25 cellular contexts compared by ENCODE assay signal in genomic region chr22:19859861-19860510, GRCh38. TPM values are rescaled to one million over a fixed set of nuclear protein-coding genes. Genes with fewer than 3 reads are reported as not detected.
DNase-seq lines count a peak whose midpoint lies in the region; ATAC-seq, FAIRE-seq and TF ChIP-seq lines count a peak whose summit lies in the region.
"Had no signal": no experiment of that assay in that cellular context is flagged by ENCODE, and none has a peak within 500 bp of the region (broad histone marks: within the 10 kb centered on the region; RNA-seq: fewer than 3 reads in every experiment).

No MANE protein-coding gene starts in this region.

- no peak for TF ChIP-seq RAD21 in K562 (CRISPR knock-in tag; conservative IDR thresholded peaks at IDR 0.05 in 1 of 2, IDR thresholded peaks at IDR 0.05 in 1 of 2)

- H3K9me3 Mint-ChIP-seq in CD4-positive, CD25-positive, alpha-beta regulatory T cell = no peaks in the 10 kb centered on the region
- H3K9me3 Mint-ChIP-seq in CD8-positive, alpha-beta memory T cell = no peaks in the 10 kb centered on the region
- H3K9me3 Mint-ChIP-seq in naive thymus-derived CD4-positive, alpha-beta T cell = no peaks in the 10 kb centered on the region

- H3K4me3 Mint-ChIP-seq in CD4-positive, CD25-positive, alpha-beta regulatory T cell = no peak overlapping the region
- peak overlapping the region in 1 of 7 donors; percentile 55 for H3K4me3 Mint-ChIP-seq in CD8-positive, alpha-beta memory T cell
- H3K4me3 Mint-ChIP-seq in naive thymus-derived CD4-positive, alpha-beta T cell = no peak overlapping the region

- TF ChIP-seq CTCF in K562 (IDR thresholded peaks at IDR 0.05 in 2 of 3, conservative IDR thresholded peaks at IDR 0.05 in 1 of 3; ENCODE audit: insufficient read depth in 2 of 3, low read depth in 1 of 3, low read length in 3 of 3) (no peak), MM.1S (IDR thresholded peaks at IDR 0.05; ENCODE audit: low read length) (no peak)

- no peak for FAIRE-seq in K562 (lab: Jason Lieb, UNC)
- FAIRE-seq: A204.1, GM12891 had no signal

- peaks cover 6% of the 10 kb centered on the region for H3K36me3 Mint-ChIP-seq in CD4-positive, CD25-positive, alpha-beta regulatory T cell
- H3K36me3 Mint-ChIP-seq in CD8-positive, alpha-beta memory T cell = peaks cover 0 to 2% (median 0%) of the 10 kb centered on the region in 3 donors
- peaks cover 0 to 6% (median 0%) of the 10 kb centered on the region in 5 donors for H3K36me3 Mint-ChIP-seq in naive thymus-derived CD4-positive, alpha-beta T cell

- no peaks in the 10 kb centered on the region for H3K27me3 Mint-ChIP-seq in CD4-positive, CD25-positive, alpha-beta regulatory T cell
- H3K27me3 Mint-ChIP-seq in CD8-positive, alpha-beta memory T cell = no peaks in the 10 kb centered on the region
- peaks cover 0 to 3% (median 0%) of the 10 kb centered on the region in 5 donors for H3K27me3 Mint-ChIP-seq in naive thymus-derived CD4-positive, alpha-beta T cell

- H3F3A ChIP-seq in MM.1S (ENCODE audit: insufficient read depth, low read length) = no peaks in the 10 kb centered on the region; the same call in 1 of the 2 replicates

- H3K4me2 ChIP-seq in K562 (ENCODE audit: insufficient read depth, low read length) = no peak overlapping the region
- H3K4me2 ChIP-seq in MM.1S (ENCODE audit: low read depth, low read length) = no peak overlapping the region
- H3K4me2 ChIP-seq: BLaER1, KMS-11 had no signal

- POLR2A ChIA-PET in CD8-positive, alpha-beta memory T cell (lab: Charles Lee) = no interaction called here
- POLR2A ChIA-PET in K562 (lab: Yijun Ruan, JAX) = interaction anchor here (6.0 kb wide), 1 partner anchor 10 kb away, joined by 51 read pairs; no protein-coding TSS in a partner anchor
- POLR2A ChIA-PET in naive thymus-derived CD4-positive, alpha-beta T cell (lab: Charles Lee) = interaction anchor here (1.9 kb wide), 1 partner anchor 31 kb away, joined by 4 read pairs; no protein-coding TSS in a partner anchor

- H3K79me2 ChIP-seq in K562 (ENCODE audit: control insufficient read depth, insufficient read depth, low read length) (peaks cover 18% of the 10 kb centered on the region), MM.1S (ENCODE audit: low read length) (peaks cover 12% of the 10 kb centered on the region)

- intact Hi-C loops in K562 (cut with micrococcal nuclease) = loop anchor here (10.0 kb wide), 1 partner anchor 165 kb away; the partner anchor contains the start of gene TANGO2
- intact Hi-C loops in naive thymus-derived CD4-positive, alpha-beta T cell (cut with micrococcal nuclease) = loop anchor here (5.0 to 10.0 kb wide), 3 partner anchors 103 to 1055 kb away; partner anchors contain the start of genes ARVCF (in 1 of the 2) and CRKL (in 1 of the 2)

- no peaks in the 10 kb centered on the region for H3K9me1 ChIP-seq in K562 (ENCODE audit: control insufficient read depth, insufficient read depth, low read length)

- CTCF ChIA-PET in CD8-positive, alpha-beta memory T cell (lab: Charles Lee) = no interaction called here
- CTCF ChIA-PET in K562 (lab: Yijun Ruan, JAX; ENCODE audit: low intra/inter-chr PET ratio) = no interaction called here
- CTCF ChIA-PET in naive thymus-derived CD4-positive, alpha-beta T cell (lab: Charles Lee) = no interaction called here

- no peaks in the 10 kb centered on the region for H3K36me3 ChIP-seq in CD4-positive, CD25-positive, alpha-beta regulatory T cell (ENCODE audit: control insufficient read depth, insufficient read depth, low read length)
- H3K36me3 ChIP-seq in CD8-positive, alpha-beta memory T cell (ENCODE audit: insufficient read depth, low read length) = no peaks in the 10 kb centered on the region
- H3K36me3 ChIP-seq in K562 (ENCODE audit: control insufficient read depth, insufficient read depth, low read length) (no peaks in the 10 kb centered on the region), MM.1S (replicated peaks; ENCODE audit: insufficient read depth, low read length) (no peaks in the 10 kb centered on the region)
- H3K36me3 ChIP-seq in naive thymus-derived CD4-positive, alpha-beta T cell (ENCODE audit: control insufficient read depth in 2 of 3, insufficient read depth in 3 of 3, low read length in 3 of 3) = no peaks in the 10 kb centered on the region

- TF ChIP-seq POLR2A in K562 (conservative IDR thresholded peaks at IDR 0.05) = no peak

- 55% methylated on average over 8 of the region's 8 CpGs for whole genome bisulfite sequencing in K562 (ENCODE audit: insufficient coverage, low coverage, missing lambda C conversion rate)

- peaks cover 18% of the 10 kb centered on the region for H3K4me1 ChIP-seq in CD4-positive, CD25-positive, alpha-beta regulatory T cell (ENCODE audit: control insufficient read depth, insufficient read depth, low read length, poor library complexity, severe bottlenecking)
- H3K4me1 ChIP-seq in CD8-positive, alpha-beta memory T cell (ENCODE audit: insufficient read depth, low read length) = peaks cover 9% of the 10 kb centered on the region
- H3K4me1 ChIP-seq in K562 (replicated peaks in 1 of 2; ENCODE audit: control insufficient read depth in 2 of 2, insufficient read depth in 2 of 2, low read length in 2 of 2) (peaks cover 14 to 15% of the 10 kb centered on the region in 2 experiments), MM.1S (ENCODE audit: low read length) (peaks cover 5% of the 10 kb centered on the region)
- H3K4me1 ChIP-seq in naive thymus-derived CD4-positive, alpha-beta T cell (ENCODE audit: control insufficient read depth in 2 of 2, insufficient read depth in 2 of 2, low read length in 2 of 2) = peaks cover 7% of the 10 kb centered on the region in 2 donors

- no peaks in the 10 kb centered on the region for H3K27me3 ChIP-seq in CD4-positive, CD25-positive, alpha-beta regulatory T cell (ENCODE audit: control insufficient read depth, insufficient read depth, low read length)
- H3K27me3 ChIP-seq in CD8-positive, alpha-beta memory T cell (ENCODE audit: insufficient read depth, low read length, poor library complexity, severe bottlenecking) = no peaks in the 10 kb centered on the region
- H3K27me3 ChIP-seq in K562 (ENCODE audit: control insufficient read depth in 2 of 2, insufficient read depth in 2 of 2, low read length in 2 of 2) = no peaks in the 10 kb centered on the region
- no peaks in the 10 kb centered on the region for H3K27me3 ChIP-seq in naive thymus-derived CD4-positive, alpha-beta T cell (ENCODE audit: control insufficient read depth in 2 of 2, insufficient read depth in 2 of 2, low read length in 2 of 2)
- H3K27me3 ChIP-seq in MM.1S (replicated peaks; ENCODE audit: insufficient read depth, low read length) = no peaks in the 10 kb centered on the region
- H3K27me3 ChIP-seq: BLaER1 had no signal

- no peak overlapping the region for H3K9ac ChIP-seq in K562 (ENCODE audit: insufficient read depth in 1 of 2, low read depth in 2 of 2, low read length in 2 of 2)
- no peak overlapping the region for H3K9ac ChIP-seq in MM.1S (ENCODE audit: low read length)
- H3K9ac ChIP-seq: BLaER1, KMS-11 had no signal

- peaks cover 8 to 34% (median 24%) of the 10 kb centered on the region in 4 donors for H3K4me1 Mint-ChIP-seq in CD4-positive, CD25-positive, alpha-beta regulatory T cell
- H3K4me1 Mint-ChIP-seq in CD8-positive, alpha-beta memory T cell = peaks cover 9 to 23% (median 19%) of the 10 kb centered on the region in 3 donors
- H3K4me1 Mint-ChIP-seq in naive thymus-derived CD4-positive, alpha-beta T cell = peaks cover 16 to 45% (median 37%) of the 10 kb centered on the region in 7 donors

- no peak for TF ChIP-seq EP300 in K562 (IDR thresholded peaks at IDR 0.05; ENCODE audit: low read length)

- BruUV-seq in K562 (replicated peaks; lab: Mats Ljungman, UMichigan) = no TSS peak

- in situ Hi-C loops in K562 (cut with MboI) = no loop called here

- H3K27ac ChIP-seq in CD4-positive, CD25-positive, alpha-beta regulatory T cell (ENCODE audit: insufficient read depth, low read length, poor library complexity, severe bottlenecking) = no peak overlapping the region
- no peak overlapping the region for H3K27ac ChIP-seq in CD8-positive, alpha-beta memory T cell (ENCODE audit: low read depth, low read length)
- H3K27ac ChIP-seq in K562 (ENCODE audit: extremely low read depth, low read depth, low read length) = no peak overlapping the region
- no peak overlapping the region for H3K27ac ChIP-seq in naive thymus-derived CD4-positive, alpha-beta T cell (ENCODE audit: low read depth, low read length)
- no peak overlapping the region for H3K27ac ChIP-seq in MM.1S (ENCODE audit: low read length)
- H3K27ac ChIP-seq: BLaER1, KMS-11, RWPE1 had no signal

- H3K9me2 ChIP-seq in MM.1S (replicated peaks; ENCODE audit: insufficient read depth, low read length) = no peaks in the 10 kb centered on the region

- no peak for DNase-seq in CD4-positive, CD25-positive, alpha-beta regulatory T cell
- DNase-seq in CD8-positive, alpha-beta memory T cell = no peak
- no peak for DNase-seq in K562 (ENCODE audit: extremely low read depth in 1 of 4, low spot score in 3 of 4)
- DNase-seq in naive thymus-derived CD4-positive, alpha-beta T cell = no peak
- DNase-seq in NOMO-1 treated with dmso at 0.1 percent for 144 hours (lab: John Stamatoyannopoulos, UW; ENCODE audit: unreplicated experiment) = no peak
- DNase-seq in MM.1S = no peak
- no peak for DNase-seq in SIG-M5 (lab: John Stamatoyannopoulos, UW)
- no peak for DNase-seq in NCI-H524 treated with DMSO at 0.1 percent for 48 hours (lab: John Stamatoyannopoulos, UW)
- DNase-seq: Calu3, DMS79 treated with DMSO at 0.1 percent for 48 hours, GF-D8, IMR-90, NCI-H1105 treated with DMSO at 0.1 percent for 48 hours, NCI-H146, NCI-H1930, NCI-H2107, NCI-H526, SHP77 had no signal

- ATAC-seq in CD4-positive, CD25-positive, alpha-beta regulatory T cell (ENCODE audit: low read depth in 2 of 2) = no peak
- no peak for ATAC-seq in K562
- no peak for ATAC-seq in naive thymus-derived CD4-positive, alpha-beta T cell
- ATAC-seq: HCT116, Panc1 had no signal

- H4K20me1 ChIP-seq in K562 (replicated peaks; ENCODE audit: control insufficient read depth, insufficient read depth, low read length) (no peaks in the 10 kb centered on the region), MM.1S (ENCODE audit: insufficient read depth, low read length) (no peaks in the 10 kb centered on the region)
- H4K20me1 ChIP-seq: BLaER1 had no signal

- peak overlapping the region in 2 of 3 donors; percentile 52 to 56 for H3K27ac Mint-ChIP-seq in CD4-positive, CD25-positive, alpha-beta regulatory T cell
- peak overlapping the region in 5 of 8 donors; percentile 23 to 64 (median 46) for H3K27ac Mint-ChIP-seq in CD8-positive, alpha-beta memory T cell
- H3K27ac Mint-ChIP-seq in naive thymus-derived CD4-positive, alpha-beta T cell = peak overlapping the region in 7 of 9 donors; percentile 38 to 90 (median 68)

- H3K9me3 ChIP-seq in CD4-positive, CD25-positive, alpha-beta regulatory T cell (ENCODE audit: control insufficient read depth in 2 of 2, low read length in 2 of 2) = no peaks in the 10 kb centered on the region
- no peaks in the 10 kb centered on the region for H3K9me3 ChIP-seq in CD8-positive, alpha-beta memory T cell (ENCODE audit: low read length)
- H3K9me3 ChIP-seq in K562 (replicated peaks; ENCODE audit: control insufficient read depth, insufficient read depth, low read depth, low read length) = no peaks in the 10 kb centered on the region
- no peaks in the 10 kb centered on the region for H3K9me3 ChIP-seq in naive thymus-derived CD4-positive, alpha-beta T cell (ENCODE audit: control insufficient read depth in 2 of 3, low read length in 3 of 3)
- no peaks in the 10 kb centered on the region for H3K9me3 ChIP-seq in MM.1S (replicated peaks; ENCODE audit: insufficient read depth, low read length)
- H3K9me3 ChIP-seq: BLaER1 had no signal

- no peak overlapping the region for H2AFZ ChIP-seq in K562 (ENCODE audit: low read depth, low read length)
- H2AFZ ChIP-seq in MM.1S (ENCODE audit: low read length) = no peak overlapping the region

- no peak overlapping the region for H3K4me3 ChIP-seq in CD4-positive, CD25-positive, alpha-beta regulatory T cell (ENCODE audit: low read depth, low read length)
- no peak overlapping the region for H3K4me3 ChIP-seq in CD8-positive, alpha-beta memory T cell (ENCODE audit: low read length)
- H3K4me3 ChIP-seq in K562 (no peak overlapping the region), MM.1S (ENCODE audit: low read length) (no peak overlapping the region)
- H3K4me3 ChIP-seq in naive thymus-derived CD4-positive, alpha-beta T cell (ENCODE audit: low read length) = no peak overlapping the region
- H3K4me3 ChIP-seq: BLaER1 had no signal

RNA-seq across cellular contexts. Expression of gene GNB1L, which starts 5.3 kb away (rescaled TPM):
- 8.2 TPM for total RNA-seq in CD4-positive, CD25-positive, alpha-beta regulatory T cell
- polyA plus RNA-seq in CD4-positive, CD25-positive, alpha-beta regulatory T cell = 10 to 100 TPM; 13.3 to 29.8 (median 19.7) TPM
- total RNA-seq in CD8-positive, alpha-beta memory T cell = 10 to 100 TPM; 16.6 to 17.9 TPM
- 14.2 TPM for polyA plus RNA-seq in CD8-positive, alpha-beta memory T cell
- total RNA-seq in K562 (2011; cell fraction: chromatin; rRNA removed; ENCODE audit: low replicate concordance) = 5.3 and 21.3 TPM in 2 replicates
- total RNA-seq in K562 (2011; cell fraction: nucleolus; rRNA removed) = 21.8 and 25.5 TPM in 2 replicates
- 7.3 and 7.8 TPM in 2 replicates for total RNA-seq in K562 (2011; cell fraction: nucleoplasm; rRNA removed)
- total RNA-seq in K562 (2014; rRNA removed) = 48.9 and 69.1 TPM in 2 replicates
- 0.57 and 0.84 TPM in 2 replicates for total RNA-seq in K562 (2014; rRNA removed; fragmentation: Illumina TruSeq; extraction: Trizol)
- total RNA-seq in K562 (2015; rRNA removed; fragmentation: Illumina TruSeq; extraction: Trizol) = 17.8 and 20.6 TPM in 2 replicates
- total RNA-seq in K562 (2021) = 50.5 and 55.3 TPM in 2 replicates
- polyA plus RNA-seq in K562 (2011; rRNA removed) = 10.2 and 35.0 TPM in 2 replicates
- 37.2 and 43.8 TPM in 2 replicates for polyA plus RNA-seq in K562 (2011; cell fraction: cytosol; rRNA removed)
- polyA plus RNA-seq in K562 (2011; cell fraction: nucleus; rRNA removed) = 33.2 and 43.3 TPM in 2 replicates
- polyA plus RNA-seq in K562 (2012) = 42.2 and 62.2 TPM in 2 replicates
- polyA plus RNA-seq in K562 (2014; fragmentation: Illumina TruSeq; extraction: Trizol) = 1.9 and 18.0 TPM in 2 replicates
- polyA plus RNA-seq in K562 (2014; fragmentation: Nextera tagmentation; extraction: Ambion mirVana) = 1 to 10 TPM in 1 of 2 experiments, under 1 TPM in 1; 0.56 to 3.5 TPM
- 40.7 and 41.3 TPM in 2 replicates for polyA plus RNA-seq in K562 (2014; rRNA removed)
- 2.8 and 3.7 TPM in 2 replicates for polyA minus RNA-seq in K562 (2011; rRNA and poly(A)+ RNA removed)
- polyA minus RNA-seq in K562 (2011; cell fraction: cytosol; rRNA and poly(A)+ RNA removed) = 13.2 and 33.0 TPM in 2 replicates
- 12.0 and 14.3 TPM in 2 replicates for polyA minus RNA-seq in K562 (2011; cell fraction: nucleus; rRNA and poly(A)+ RNA removed)
- 10 to 100 TPM in 2 of 5 experiments, 1 to 10 TPM in 3; 4.2 to 14.1 (median 9.5) TPM for total RNA-seq in naive thymus-derived CD4-positive, alpha-beta T cell
- polyA plus RNA-seq in naive thymus-derived CD4-positive, alpha-beta T cell = 10 to 100 TPM; 12.1 to 20.8 TPM

RNA-seq across cellular contexts. Expression of gene RTL10, which starts 5.3 kb away (rescaled TPM):
- 18.8 TPM for total RNA-seq in CD4-positive, CD25-positive, alpha-beta regulatory T cell
- 10 to 100 TPM in 2 of 4 donors, 1 to 10 TPM in 2; 7.5 to 12.6 (median 10.9) TPM for polyA plus RNA-seq in CD4-positive, CD25-positive, alpha-beta regulatory T cell
- total RNA-seq in CD8-positive, alpha-beta memory T cell = 10 to 100 TPM; 18.1 to 23.2 TPM
- 10.8 TPM for polyA plus RNA-seq in CD8-positive, alpha-beta memory T cell
- total RNA-seq in K562 (2011; cell fraction: chromatin; rRNA removed; ENCODE audit: low replicate concordance) = 82.4 and 192 TPM in 2 replicates
- total RNA-seq in K562 (2011; cell fraction: nucleolus; rRNA removed) = 134 and 166 TPM in 2 replicates
- total RNA-seq in K562 (2011; cell fraction: nucleoplasm; rRNA removed) = 107 and 110 TPM in 2 replicates
- total RNA-seq in K562 (2014; rRNA removed) = 32.5 and 42.0 TPM in 2 replicates
- 16.3 and 19.8 TPM in 2 replicates for total RNA-seq in K562 (2014; rRNA removed; fragmentation: Illumina TruSeq; extraction: Trizol)
- 26.2 and 28.8 TPM in 2 replicates for total RNA-seq in K562 (2015; rRNA removed; fragmentation: Illumina TruSeq; extraction: Trizol)
- total RNA-seq in K562 (2021) = 75.4 and 75.5 TPM in 2 replicates
- 32.7 and 82.6 TPM in 2 replicates for polyA plus RNA-seq in K562 (2011; rRNA removed)
- 68.8 and 74.9 TPM in 2 replicates for polyA plus RNA-seq in K562 (2011; cell fraction: cytosol; rRNA removed)
- polyA plus RNA-seq in K562 (2011; cell fraction: nucleus; rRNA removed) = 124 and 157 TPM in 2 replicates
- polyA plus RNA-seq in K562 (2012) = 40.3 and 56.9 TPM in 2 replicates
- polyA plus RNA-seq in K562 (2014; fragmentation: Illumina TruSeq; extraction: Trizol) = 39.2 and 40.1 TPM in 2 replicates
- 10 to 100 TPM; 23.6 to 33.7 TPM for polyA plus RNA-seq in K562 (2014; fragmentation: Nextera tagmentation; extraction: Ambion mirVana)
- polyA plus RNA-seq in K562 (2014; rRNA removed) = 28.2 and 31.2 TPM in 2 replicates
- 49.5 and 66.5 TPM in 2 replicates for polyA minus RNA-seq in K562 (2011; rRNA and poly(A)+ RNA removed)
- polyA minus RNA-seq in K562 (2011; cell fraction: cytosol; rRNA and poly(A)+ RNA removed) = 31.7 and 46.0 TPM in 2 replicates
- polyA minus RNA-seq in K562 (2011; cell fraction: nucleus; rRNA and poly(A)+ RNA removed) = 42.7 and 85.4 TPM in 2 replicates
- 10 to 100 TPM; 18.2 to 36.8 (median 24.9) TPM for total RNA-seq in naive thymus-derived CD4-positive, alpha-beta T cell
- polyA plus RNA-seq in naive thymus-derived CD4-positive, alpha-beta T cell = 10 to 100 TPM; 14.9 to 15.1 TPM
